In genomic region chr12:96247567-96247962, GRCh38 we compare ENCODE assay signal across 16 cellular contexts. TPM values are rescaled to one million over a fixed set of nuclear protein-coding genes. Genes with fewer than 3 reads are reported as not detected.
A peak's percentile ranks its signal among the peaks of the same experiment; 100 is the strongest.
DNase-seq lines count a peak whose midpoint lies in the region; ATAC-seq and TF ChIP-seq lines count a peak whose summit lies in the region.
"Had no signal": no experiment of that assay in that cellular context is flagged by ENCODE, and none has a peak within 500 bp of the region (broad histone marks: within the 10 kb centered on the region; RNA-seq: fewer than 3 reads in every experiment).

No MANE protein-coding gene starts in this region.

- H3K27ac Mint-ChIP-seq in activated B cell treated with CpG ODN at 0.5 μM for 24 hours (peak overlapping the region; percentile 50), glutamatergic neuron (ENCODE audit: unreplicated experiment) (no peak overlapping the region)
- H3K27ac Mint-ChIP-seq: nephron, type B pancreatic cell had no signal

- peaks cover 25% of the 10 kb centered on the region for H3K4me1 Mint-ChIP-seq in activated B cell treated with CpG ODN at 0.5 μM for 24 hours
- peaks cover 11% of the 10 kb centered on the region for H3K4me1 Mint-ChIP-seq in glutamatergic neuron (ENCODE audit: low read depth, unreplicated experiment)

- no peak overlapping the region for H3K4me3 Mint-ChIP-seq in activated B cell treated with CpG ODN at 0.5 μM for 24 hours
- no peak overlapping the region for H3K4me3 Mint-ChIP-seq in glutamatergic neuron (ENCODE audit: unreplicated experiment)
- H3K4me3 Mint-ChIP-seq: dendritic cell treated with granulocyte-macrophage colony-stimulating factor and Interleukin-4, amounts not matched to agents 40 ng/mL and 50 ng/mL, for 4 days; nephron; type B pancreatic cell had no signal

- no peak for TF ChIP-seq CTCF in activated B cell treated with CpG ODN at 0.5 μM for 24 hours (IDR thresholded peaks at IDR 0.05)
- no peak for TF ChIP-seq CTCF in glutamatergic neuron (IDR thresholded peaks at IDR 0.05; ENCODE audit: partially characterized antibody, unreplicated experiment)

- in situ Hi-C loops in Caki2 (cut with HindIII; ENCODE audit: low pct_unique_long_range_greater_than_20kb, low sequenced_read_pairs) = no loop called here

- H3K27me3 Mint-ChIP-seq in activated B cell treated with CpG ODN at 0.5 μM for 24 hours = no peaks in the 10 kb centered on the region
- H3K27me3 Mint-ChIP-seq in glutamatergic neuron (ENCODE audit: unreplicated experiment) = peaks cover 3% of the 10 kb centered on the region
- H3K27me3 Mint-ChIP-seq: dendritic cell treated with granulocyte-macrophage colony-stimulating factor and Interleukin-4, amounts not matched to agents 40 ng/mL and 50 ng/mL, for 4 days; type B pancreatic cell had no signal

- CTCF ChIA-PET in activated B cell treated with CpG ODN at 0.5 μM for 24 hours (lab: Charles Lee) = no interaction called here

- POLR2A ChIA-PET in activated B cell treated with CpG ODN at 0.5 μM for 24 hours (lab: Charles Lee) = no interaction called here

- H3K36me3 Mint-ChIP-seq in activated B cell treated with CpG ODN at 0.5 μM for 24 hours (ENCODE audit: low read depth) (peaks cover 87% of the 10 kb centered on the region), glutamatergic neuron (ENCODE audit: unreplicated experiment) (peaks cover 13% of the 10 kb centered on the region)

- H3K9me3 Mint-ChIP-seq in activated B cell treated with CpG ODN at 0.5 μM for 24 hours (no peaks in the 10 kb centered on the region), glutamatergic neuron (ENCODE audit: unreplicated experiment) (peaks cover 5% of the 10 kb centered on the region)
- H3K9me3 Mint-ChIP-seq: dendritic cell treated with granulocyte-macrophage colony-stimulating factor and Interleukin-4, amounts not matched to agents 40 ng/mL and 50 ng/mL, for 4 days; nephron had no signal

- intact Hi-C loops in activated B cell treated with CpG ODN at 0.5 μM for 24 hours (cut with micrococcal nuclease) = no loop called here
- intact Hi-C loops in sciatic nerve (cut with DNase I) = no loop called here

- peak; percentile 27 for DNase-seq in Caki2 (ENCODE audit: low read depth)
- DNase-seq in HCEC 1CT = peak; percentile 44
- no peak for DNase-seq in activated B cell treated with CpG ODN at 0.5 μM for 24 hours
- peak; percentile 60 for DNase-seq in islet precursor cell
- DNase-seq in glutamatergic neuron = no peak
- no peak for DNase-seq in GM19240 (ENCODE audit: insufficient read length, low spot score)
- no peak for DNase-seq in sciatic nerve (ENCODE audit: low spot score)
- DNase-seq: amniotic stem cell, left colon, NCI-H1436, SW 1271 had no signal

- ATAC-seq in activated B cell treated with CpG ODN at 0.5 μM for 24 hours (ENCODE audit: low read depth) = no peak
- ATAC-seq in HG02870 (IDR thresholded peaks at IDR 0.05; ENCODE audit: unreplicated experiment) = no peak
- ATAC-seq in sciatic nerve = no peak
- ATAC-seq: gastroesophageal sphincter, left colon had no signal

RNA-seq across cellular contexts. Expression of gene ELK3, which starts 53.4 kb away (rescaled TPM):
- 2.0 and 9.0 TPM in 2 replicates for total RNA-seq in Caki2 (2014; rRNA removed; shearing (Covaris generic); ENCODE audit: low replicate concordance)
- total RNA-seq in activated B cell treated with CpG ODN at 0.5 μM for 24 hours (59.9 and 60.8 TPM in 2 replicates), glutamatergic neuron (ENCODE audit: unreplicated experiment) (3.7 TPM), sciatic nerve (30.2 TPM)

Comparison
In these comparisons a context has a peak if more than half of its experiments do, and no peak if none do; other contexts are left out.
1. DNase-seq: peak in Caki2 (single experiment), HCEC 1CT (single experiment) and islet precursor cell (single experiment); none in activated B cell treated with CpG ODN at 0.5 μM for 24 hours (single experiment), glutamatergic neuron (single experiment), GM19240 (single experiment) and sciatic nerve (single experiment).